Comparison of ENCODE assay signal across 8 cellular contexts in genomic region chr1:120179420-120180348, GRCh38. TPM values are rescaled to one million over a fixed set of nuclear protein-coding genes. Genes with fewer than 3 reads are reported as not detected.
DNase-seq lines count a peak whose midpoint lies in the region; ATAC-seq and TF ChIP-seq lines count a peak whose summit lies in the region.

No MANE protein-coding gene starts in this region.

- intact Hi-C loops in CD4-positive, alpha-beta T cell (cut with DNase I, micrococcal nuclease): no loop called here
- intact Hi-C loops in right lobe of liver (cut with DNase I): no loop called here

- POLR2A ChIA-PET in CD4-positive, alpha-beta T cell (lab: Charles Lee): no interaction called here

- no peaks in the 10 kb centered on the region for H3K9me3 ChIP-seq in CD4-positive, alpha-beta T cell (ENCODE audit: control insufficient read depth, low read length)
- H3K9me3 ChIP-seq in right lobe of liver: no peaks in the 10 kb centered on the region

- H3K9me3 Mint-ChIP-seq in CD4-positive, alpha-beta T cell: no peaks in the 10 kb centered on the region

- WGBS in right lobe of liver (ENCODE audit: insufficient coverage, low coverage, low lambda C conversion rate, missing lambda C conversion rate): 21% methylated on average over 14 of the region's 20 CpGs
- WGBS in urinary bladder: 6% methylated on average over 20 of the region's 20 CpGs

- H3K27ac ChIP-seq in CD4-positive, alpha-beta T cell (ENCODE audit: low read depth, low read length): no peak overlapping the region
- peak overlapping the region; percentile 1 for H3K27ac ChIP-seq in caudate nucleus (ENCODE audit: low read depth, low read length)
- H3K27ac ChIP-seq in right lobe of liver: peak overlapping the region; percentile 51 to 96 (median 65)
- peak overlapping the region; percentile 48 for H3K27ac ChIP-seq in urinary bladder (ENCODE audit: low read depth)

- no peak for TF ChIP-seq POLR2A in right lobe of liver (IDR thresholded peaks at IDR 0.05)

- no peak for DNase-seq in CD4-positive, alpha-beta T cell
- DNase-seq in NCI-H128 (lab: John Stamatoyannopoulos, UW; ENCODE audit: unreplicated experiment): peak; percentile 19
- DNase-seq in caudate nucleus (lab: John Stamatoyannopoulos, UW): peak in 1 of 61 donors; percentile 10
- peak in 1 of 3 donors; percentile 43 for DNase-seq in right lobe of liver
- no peak for DNase-seq in SHP77 treated with DMSO at 0.1 percent for 48 hours (lab: John Stamatoyannopoulos, UW)
- no peak for DNase-seq in activated gamma-delta T cell (lab: John Stamatoyannopoulos, UW)

- CTCF ChIA-PET in CD4-positive, alpha-beta T cell (lab: Charles Lee): interaction anchor here (1.5 kb wide), 1 partner anchor 211 kb away, joined by 3 read pairs; no protein-coding TSS in a partner anchor

- peak overlapping the region; percentile 50 for H3K27ac Mint-ChIP-seq in CD4-positive, alpha-beta T cell

- H3K36me3 ChIP-seq in right lobe of liver (no peaks in the 10 kb centered on the region), urinary bladder (ENCODE audit: insufficient read depth) (no peaks in the 10 kb centered on the region)

- H3K27me3 Mint-ChIP-seq in CD4-positive, alpha-beta T cell: no peaks in the 10 kb centered on the region

- H3K4me1 ChIP-seq in right lobe of liver: peaks cover 0 to 5% (median 2%) of the 10 kb centered on the region in 4 donors
- no peaks in the 10 kb centered on the region for H3K4me1 ChIP-seq in urinary bladder (ENCODE audit: insufficient read depth)

- peak overlapping the region; percentile 12 to 44 (median 37) for H3K4me3 ChIP-seq in right lobe of liver
- H3K4me3 ChIP-seq in urinary bladder (ENCODE audit: low read depth, low read length): peak overlapping the region; percentile 20

- H3K36me3 Mint-ChIP-seq in CD4-positive, alpha-beta T cell (ENCODE audit: low read depth): peaks cover 9% of the 10 kb centered on the region

- ATAC-seq in CD4-positive, alpha-beta T cell (ENCODE audit: poor library complexity): no peak
- peak; percentile 9 to 41 (median 28) for ATAC-seq in right lobe of liver
- no peak for ATAC-seq in HG03460 (IDR thresholded peaks at IDR 0.05; ENCODE audit: unreplicated experiment)

- H3K4me1 Mint-ChIP-seq in CD4-positive, alpha-beta T cell (ENCODE audit: low read depth): peaks cover 34% of the 10 kb centered on the region

- H3K27me3 ChIP-seq in CD4-positive, alpha-beta T cell (ENCODE audit: control insufficient read depth, insufficient read depth, low read length): no peaks in the 10 kb centered on the region
- H3K27me3 ChIP-seq in right lobe of liver: no peaks in the 10 kb centered on the region

- no peak for TF ChIP-seq CTCF in CD4-positive, alpha-beta T cell (IDR thresholded peaks at IDR 0.05)
- TF ChIP-seq CTCF in right lobe of liver (IDR thresholded peaks at IDR 0.05): no peak

- H3K4me3 Mint-ChIP-seq in CD4-positive, alpha-beta T cell: peak overlapping the region; percentile 67

RNA-seq across cellular contexts. Expression of gene SEC22B, which starts 3.4 kb away (rescaled TPM):
- total RNA-seq in CD4-positive, alpha-beta T cell: 10 to 100 TPM; 23.2 to 24.9 TPM
- total RNA-seq in right lobe of liver (10 to 100 TPM; 17.3 to 26.8 (median 20.8) TPM), urinary bladder (81.6 TPM)
- polyA plus RNA-seq in urinary bladder: 18.8 TPM

Comparison
In these comparisons a context has a peak if more than half of its experiments do, and no peak if none do; other contexts are left out.
1. ATAC-seq: peak in right lobe of liver (4 of 4); none in CD4-positive, alpha-beta T cell (single experiment) and HG03460 (single experiment).